Comparison of ENCODE assay signal across 22 cellular contexts in genomic region chr11:111620518-111620917, GRCh38.
"Had no signal": no experiment of that assay in that cellular context is flagged by ENCODE, and none has a peak within 500 bp of the region (broad histone marks: within the 10 kb centered on the region; RNA-seq: fewer than 3 reads in every experiment).

No MANE protein-coding gene starts in this region.

- DNase-seq: Karpas-422, KG1, MG63, NCI-H1092, NCI-H1105 treated with DMSO at 0.1 percent for 48 hours, NCI-H1417 treated with DMSO at 0.1 percent for 48 hours, NCI-H187, NCI-H2029, NCI-H2081 treated with DMSO at 0.1 percent for 48 hours, NCI-H2171, NCI-H226, NCI-H446, NCI-H510A, NCI-H524 treated with DMSO at 0.1 percent for 48 hours, NCI-H69, NCI-H774, PC-3, Peyer's patch, SHP77 treated with DMSO at 0.1 percent for 48 hours, SJCRH30 had no signal

- H3K4me1 ChIP-seq: Peyer's patch, SJCRH30 had no signal

- H3K27ac ChIP-seq: Peyer's patch, SJCRH30 had no signal

- H3K9me3 ChIP-seq: Peyer's patch, SJCRH30 had no signal

- H3K4me3 ChIP-seq: MG63, Peyer's patch, SJCRH30 had no signal

- H3K27me3 ChIP-seq: MG63, Peyer's patch, SJCRH30 had no signal

- ATAC-seq: PC-3, Right ventricle myocardium inferior, SK-N-SH treated with all-trans-retinoic acid at 6 μM for 48 hours had no signal
